8 cellular contexts compared by ENCODE assay signal in the genomic region with DNA sequence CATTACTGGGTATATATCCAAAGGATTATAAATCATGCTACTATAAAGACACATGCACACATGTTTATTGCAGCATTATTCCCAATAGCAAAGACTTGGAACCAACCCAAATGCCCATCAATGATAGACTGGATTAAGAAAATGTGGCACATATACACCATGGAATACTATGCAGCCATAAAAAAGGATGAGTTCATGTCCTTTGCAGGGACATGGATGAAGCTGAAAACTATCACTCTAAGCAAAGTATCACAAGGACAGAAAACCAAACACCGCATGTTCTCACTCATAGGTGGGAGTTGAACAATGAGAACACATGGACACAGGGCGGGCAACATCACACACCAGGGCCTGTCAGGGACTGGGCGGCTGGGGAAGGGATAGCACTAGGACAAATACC. TPM values are rescaled to one million over a fixed set of nuclear protein-coding genes. Genes with fewer than 3 reads are reported as not detected.
DNase-seq lines count a peak whose midpoint lies in the region; ATAC-seq and TF ChIP-seq lines count a peak whose summit lies in the region.
"Not testable (repeated sequence)": the region's sequence is repeated elsewhere in the genome, so short reads cannot be mapped to it uniquely, and the experiment has no call there.

No MANE protein-coding gene starts in this region.

- not testable (repeated sequence) for DNase-seq in adrenal gland; neural progenitor cell (ENCODE audit: low spot score); type B pancreatic cell (ENCODE audit: extremely low spot score, unreplicated experiment)
- DNase-seq in chondrocyte (ENCODE audit: low spot score) (peak; percentile 24), left ventricle myocardium superior (peak; percentile 3), spleen (peak; percentile 24)

- peak overlapping the region; percentile 20 for H3K27ac Mint-ChIP-seq in chondrocyte (ENCODE audit: unreplicated experiment)
- not testable (repeated sequence) for H3K27ac Mint-ChIP-seq in nephron, type B pancreatic cell
- peak overlapping the region; percentile 39 for H3K27ac Mint-ChIP-seq in neural progenitor cell

- 66 to 86% (median 79%) methylated on average over 3 of the region's 3 CpGs for WGBS in adrenal gland, 4 donors
- 97 to 100% (median 98%) methylated on average over 3 of the region's 3 CpGs for WGBS in spleen, 5 donors

- H3K27me3 Mint-ChIP-seq in chondrocyte (ENCODE audit: low read depth); nephron (ENCODE audit: low read depth); neural progenitor cell (ENCODE audit: insufficient read depth, low read depth); type B pancreatic cell: not testable (repeated sequence)

- not testable (repeated sequence) for H3K4me3 ChIP-seq in HEK293 (ENCODE audit: low read depth, low read length); neural progenitor cell; spleen
- H3K4me3 ChIP-seq in adrenal gland = peak overlapping the region in 1 of 4 donors; percentile 89

- not testable (repeated sequence) for H3K9ac ChIP-seq in neural progenitor cell

- peaks cover 41% of the 10 kb centered on the region for H3K79me2 ChIP-seq in neural progenitor cell (ENCODE audit: low read depth)

- H3F3A ChIP-seq in neural progenitor cell (ENCODE audit: low read depth) = peaks cover 30% of the 10 kb centered on the region

- ATAC-seq in left ventricle myocardium superior = not testable (repeated sequence)

- not testable (repeated sequence) for H3K4me2 ChIP-seq in neural progenitor cell

- not testable (repeated sequence) for H2AFZ ChIP-seq in neural progenitor cell (replicated peaks)

- H3K27me3 ChIP-seq in adrenal gland = not testable (repeated sequence)
- H3K27me3 ChIP-seq in neural progenitor cell (peaks cover 20% of the 10 kb centered on the region), spleen (replicated peaks in 1 of 7) (peaks cover 0 to 21% (median 8%) of the 10 kb centered on the region in 7 donors)

- POLR2A ChIA-PET in HEK293 (lab: Yijun Ruan, JAX) = not testable (repeated sequence)

- peak in 1 of 2 donors; percentile 1 for TF ChIP-seq POLR2A in adrenal gland (IDR thresholded peaks at IDR 0.05)
- TF ChIP-seq POLR2A in spleen (IDR thresholded peaks at IDR 0.05) = not testable (repeated sequence)

- H3K27ac ChIP-seq in HEK293 (ENCODE audit: extremely low read depth, low read depth, low read length); neural progenitor cell: not testable (repeated sequence)
- peak overlapping the region in 4 of 5 donors; percentile 58 to 97 (median 96) for H3K27ac ChIP-seq in adrenal gland
- peak overlapping the region in 1 of 8 donors; percentile 47 for H3K27ac ChIP-seq in spleen

- TF ChIP-seq CTCF in HEK293 (tag by site-specific recombination; IDR thresholded peaks at IDR 0.05); adrenal gland (IDR thresholded peaks at IDR 0.05); chondrocyte (IDR thresholded peaks at IDR 0.05); nephron (IDR thresholded peaks at IDR 0.05; ENCODE audit: unreplicated experiment in 3 of 3); neural progenitor cell (IDR thresholded peaks at IDR 0.05); spleen (IDR thresholded peaks at IDR 0.05 in 8 of 11, conservative IDR thresholded peaks at IDR 0.05 in 3 of 11); type B pancreatic cell (conservative IDR thresholded peaks at IDR 0.05): not testable (repeated sequence)

- not testable (repeated sequence) for H3K4me3 Mint-ChIP-seq in chondrocyte (ENCODE audit: unreplicated experiment); neural progenitor cell
- H3K4me3 Mint-ChIP-seq in nephron (peak overlapping the region in 2 of 3 experiments; percentile 17 to 29), type B pancreatic cell (peak overlapping the region; percentile 58)

- CTCF ChIA-PET in HEK293 (lab: Yijun Ruan, JAX) = interaction anchor here (0.6 kb wide), 1 partner anchor 11 kb away, joined by 3 read pairs; no protein-coding TSS in a partner anchor

- H3K36me3 Mint-ChIP-seq in chondrocyte (ENCODE audit: low read depth); nephron (ENCODE audit: low read depth); neural progenitor cell; type B pancreatic cell: not testable (repeated sequence)

- not testable (repeated sequence) for H3K9me3 Mint-ChIP-seq in chondrocyte (ENCODE audit: low read depth); nephron; neural progenitor cell; type B pancreatic cell

- not testable (repeated sequence) for H3K9me3 ChIP-seq in HEK293 (ENCODE audit: control insufficient read depth, insufficient read depth, low read depth, low read length); adrenal gland (replicated peaks in 1 of 3); neural progenitor cell (ENCODE audit: low read depth); spleen

- H3K36me3 ChIP-seq in HEK293 (ENCODE audit: control insufficient read depth in 2 of 2, insufficient read depth in 1 of 2, low read length in 2 of 2); adrenal gland (replicated peaks in 1 of 2); neural progenitor cell; spleen: not testable (repeated sequence)

- H3K4me1 Mint-ChIP-seq in chondrocyte (ENCODE audit: low read depth) (peaks cover 18% of the 10 kb centered on the region), nephron (peaks cover 21% of the 10 kb centered on the region), neural progenitor cell (peaks cover 30% of the 10 kb centered on the region), type B pancreatic cell (ENCODE audit: unreplicated experiment) (peaks cover 10% of the 10 kb centered on the region)

- H3K4me1 ChIP-seq in HEK293 (ENCODE audit: control insufficient read depth, insufficient read depth, low read length) = not testable (repeated sequence)
- H3K4me1 ChIP-seq in adrenal gland (replicated peaks in 1 of 2) (peaks cover 76 to 79% of the 10 kb centered on the region in 2 donors), neural progenitor cell (peaks cover 37% of the 10 kb centered on the region), spleen (peaks cover 11 to 82% (median 43%) of the 10 kb centered on the region in 6 donors)

- H4K20me1 ChIP-seq in neural progenitor cell (ENCODE audit: low read depth) = peaks cover 20% of the 10 kb centered on the region

- intact Hi-C loops in adrenal gland (cut with DNase I) (loop anchor here in 1 of 2 donors (10.0 kb wide), 1 partner anchor 55 kb away; no protein-coding TSS in a partner anchor), spleen (cut with DNase I; ENCODE audit: low total_unique reads) (loop anchor here (10.0 kb wide), 1 partner anchor 55 kb away; no protein-coding TSS in a partner anchor)
- intact Hi-C loops in left ventricle myocardium superior (cut with micrococcal nuclease) = not testable (repeated sequence)

TF ChIP-seq in HEK293, 187 proteins besides CTCF, POLR2A, EP300 and RAD21 (continues in another document):
- TF ChIP-seq, protein P1, sequence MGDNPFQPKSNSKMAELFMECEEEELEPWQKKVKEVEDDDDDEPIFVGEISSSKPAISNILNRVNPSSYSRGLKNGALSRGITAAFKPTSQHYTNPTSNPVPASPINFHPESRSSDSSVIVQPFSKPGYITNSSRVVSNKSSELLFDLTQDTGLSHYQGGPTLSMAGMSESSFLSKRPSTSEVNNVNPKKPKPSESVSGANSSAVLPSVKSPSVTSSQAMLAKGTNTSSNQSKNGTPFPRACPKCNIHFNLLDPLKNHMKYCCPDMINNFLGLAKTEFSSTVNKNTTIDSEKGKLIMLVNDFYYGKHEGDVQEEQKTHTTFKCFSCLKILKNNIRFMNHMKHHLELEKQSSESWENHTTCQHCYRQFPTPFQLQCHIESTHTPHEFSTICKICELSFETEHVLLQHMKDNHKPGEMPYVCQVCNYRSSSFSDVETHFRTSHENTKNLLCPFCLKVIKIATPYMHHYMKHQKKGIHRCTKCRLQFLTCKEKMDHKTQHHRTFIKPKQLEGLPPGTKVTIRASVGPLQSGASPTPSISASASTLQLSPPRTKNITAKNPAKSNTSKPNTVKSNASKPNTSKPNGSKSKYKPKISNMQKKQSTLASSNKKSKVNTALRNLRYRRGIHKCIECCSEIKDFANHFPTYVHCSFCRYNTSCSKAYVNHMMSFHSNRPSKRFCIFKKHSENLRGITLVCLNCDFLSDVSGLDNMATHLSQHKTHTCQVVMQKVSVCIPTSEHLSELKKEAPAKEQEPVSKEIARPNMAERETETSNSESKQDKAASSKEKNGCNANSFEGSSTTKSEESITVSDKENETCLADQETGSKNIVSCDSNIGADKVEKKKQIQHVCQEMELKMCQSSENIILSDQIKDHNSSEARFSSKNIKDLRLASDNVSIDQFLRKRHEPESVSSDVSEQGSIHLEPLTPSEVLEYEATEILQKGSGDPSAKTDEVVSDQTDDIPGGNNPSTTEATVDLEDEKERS (tag by site-specific recombination; IDR thresholded peaks at IDR 0.05) = 0 out of 2 replicates have a peak, but pooled peaks have one; percentile 76
- TF ChIP-seq, protein P2, sequence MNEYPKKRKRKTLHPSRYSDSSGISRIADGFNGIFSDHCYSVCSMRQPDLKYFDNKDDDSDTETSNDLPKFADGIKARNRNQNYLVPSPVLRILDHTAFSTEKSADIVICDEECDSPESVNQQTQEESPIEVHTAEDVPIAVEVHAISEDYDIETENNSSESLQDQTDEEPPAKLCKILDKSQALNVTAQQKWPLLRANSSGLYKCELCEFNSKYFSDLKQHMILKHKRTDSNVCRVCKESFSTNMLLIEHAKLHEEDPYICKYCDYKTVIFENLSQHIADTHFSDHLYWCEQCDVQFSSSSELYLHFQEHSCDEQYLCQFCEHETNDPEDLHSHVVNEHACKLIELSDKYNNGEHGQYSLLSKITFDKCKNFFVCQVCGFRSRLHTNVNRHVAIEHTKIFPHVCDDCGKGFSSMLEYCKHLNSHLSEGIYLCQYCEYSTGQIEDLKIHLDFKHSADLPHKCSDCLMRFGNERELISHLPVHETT (tag by site-specific recombination; IDR thresholded peaks at IDR 0.05) = 0 out of 2 replicates have a peak, but pooled peaks have one; percentile 21

RNA-seq across cellular contexts. Expression of a gene that starts 4.2 kb away (rescaled TPM):
- total RNA-seq in adrenal gland (100 to 1,000 TPM; 233 to 439 (median 302) TPM), chondrocyte (8.9 to 18.2 TPM (median 18.1 TPM) in 3 replicates), left ventricle myocardium superior (5.2 TPM), neural progenitor cell (ENCODE audit: low replicate concordance) (15.3 and 19.6 TPM in 2 replicates), spleen (100 to 1,000 TPM in 4 of 7 donors, 10 to 100 TPM in 3; 74.0 to 163 (median 105) TPM), type B pancreatic cell (ENCODE audit: low replicate concordance) (20.5 and 32.3 TPM in 2 replicates)
- polyA plus RNA-seq in adrenal gland (100 to 1,000 TPM; 175 to 284 (median 180) TPM), spleen (10 to 100 TPM; 12.9 to 30.3 (median 18.0) TPM)
